In genomic region chr2:11344342-11344955, GRCh38 we compare ENCODE assay signal across 1 cellular context.
A peak's percentile ranks its signal among the peaks of the same experiment; 100 is the strongest.
TF ChIP-seq lines count a peak whose summit lies in the region.

ROCK2 (minus strand) TSS chr2:11344636; CDS start chr2:11344136, 500 bp downstream.

TF ChIP-seq in HepG2, 621 proteins besides CTCF, POLR2A, EP300 and RAD21 (continued from another document and continues in another):
- TF ChIP-seq HNRNPH1 (optimal IDR thresholded peaks at IDR 0.05; ENCODE audit: low read depth, low read length) (peak; percentile 24), SOX6 (IDR thresholded peaks at IDR 0.05) (no peak), SOX6 (CRISPR knock-in tag; IDR thresholded peaks at IDR 0.05) (peak; percentile 17; the same call in 1 of the 2 replicates), MYC (CRISPR knock-in tag; IDR thresholded peaks at IDR 0.05; ENCODE audit: borderline replicate concordance) (peak; percentile 82), PPARG (CRISPR knock-in tag; conservative IDR thresholded peaks at IDR 0.05) (no peak), ETV5 (CRISPR knock-in tag; IDR thresholded peaks at IDR 0.05; ENCODE audit: borderline replicate concordance) (peak; percentile 89), KLF11 (CRISPR knock-in tag; IDR thresholded peaks at IDR 0.05) (no peak), ZFAT (CRISPR knock-in tag; conservative IDR thresholded peaks at IDR 0.05) (no peak), JUND (CRISPR knock-in tag; IDR thresholded peaks at IDR 0.05) (no peak), ZNF841 (CRISPR knock-in tag; IDR thresholded peaks at IDR 0.05; ENCODE audit: borderline replicate concordance) (no peak), ZNF44 (CRISPR knock-in tag; IDR thresholded peaks at IDR 0.05) (no peak), CSRNP1 (CRISPR knock-in tag; IDR thresholded peaks at IDR 0.05) (no peak), FOXK2 (IDR thresholded peaks at IDR 0.05) (no peak), ZBTB20 (CRISPR knock-in tag; IDR thresholded peaks at IDR 0.05; ENCODE audit: borderline replicate concordance, low read depth) (no peak; the same call in 1 of the 2 replicates), MNT (IDR thresholded peaks at IDR 0.05) (0 out of 2 replicates have a peak, but pooled peaks have one; percentile 8), DR1 (CRISPR knock-in tag; IDR thresholded peaks at IDR 0.05) (0 out of 2 replicates have a peak, but pooled peaks have one; percentile 31), YY1 (IDR thresholded peaks at IDR 0.05; ENCODE audit: insufficient read depth, insufficient replicate concordance, low read depth, low read length) (peak; percentile 30), ZNF142 (CRISPR knock-in tag; IDR thresholded peaks at IDR 0.05) (no peak), MTERF4 (CRISPR knock-in tag; IDR thresholded peaks at IDR 0.05) (no peak), SALL2 (CRISPR knock-in tag; IDR thresholded peaks at IDR 0.05) (no peak), ZHX2 (IDR thresholded peaks at IDR 0.05; ENCODE audit: low read depth) (no peak), ZHX2 (CRISPR knock-in tag; IDR thresholded peaks at IDR 0.05; ENCODE audit: borderline replicate concordance) (no peak), LBX2 (CRISPR knock-in tag; IDR thresholded peaks at IDR 0.05; ENCODE audit: borderline replicate concordance) (no peak), TSC22D2 (CRISPR knock-in tag; IDR thresholded peaks at IDR 0.05; ENCODE audit: borderline replicate concordance) (0 out of 2 replicates have a peak, but pooled peaks have one; percentile 62), BRD4 (CRISPR knock-in tag; IDR thresholded peaks at IDR 0.05) (0 out of 2 replicates have a peak, but pooled peaks have one; percentile 12), EED (CRISPR knock-in tag; IDR thresholded peaks at IDR 0.05) (no peak), RORA (CRISPR knock-in tag; IDR thresholded peaks at IDR 0.05) (no peak), TEAD2 (CRISPR knock-in tag; IDR thresholded peaks at IDR 0.05) (no peak), TARDBP (CRISPR knock-in tag; IDR thresholded peaks at IDR 0.05) (0 out of 2 replicates have a peak, but pooled peaks have one; percentile 26), ZNF572 (CRISPR knock-in tag; IDR thresholded peaks at IDR 0.05) (no peak), SP4 (CRISPR knock-in tag; IDR thresholded peaks at IDR 0.05) (no peak; the same call in 1 of the 2 replicates), ZNF580 (CRISPR knock-in tag; IDR thresholded peaks at IDR 0.05; ENCODE audit: borderline replicate concordance, low read depth) (peak; percentile 84; the same call in 1 of the 2 replicates), RBM39 (IDR thresholded peaks at IDR 0.05; ENCODE audit: low read depth, low read length, poor library complexity, severe bottlenecking) (no peak), ZSCAN25 (CRISPR knock-in tag; IDR thresholded peaks at IDR 0.05) (peak; percentile 83), FOXP4 (CRISPR knock-in tag; IDR thresholded peaks at IDR 0.05) (no peak), PLSCR1 (CRISPR knock-in tag; IDR thresholded peaks at IDR 0.05; ENCODE audit: borderline replicate concordance) (no peak), ZNF883 (CRISPR knock-in tag; IDR thresholded peaks at IDR 0.05; ENCODE audit: not compliant biosample characterization) (peak; percentile 40), ZNF891 (CRISPR knock-in tag; IDR thresholded peaks at IDR 0.05) (peak; percentile 46; the same call in 1 of the 2 replicates)
- TF ChIP-seq, protein P1, sequence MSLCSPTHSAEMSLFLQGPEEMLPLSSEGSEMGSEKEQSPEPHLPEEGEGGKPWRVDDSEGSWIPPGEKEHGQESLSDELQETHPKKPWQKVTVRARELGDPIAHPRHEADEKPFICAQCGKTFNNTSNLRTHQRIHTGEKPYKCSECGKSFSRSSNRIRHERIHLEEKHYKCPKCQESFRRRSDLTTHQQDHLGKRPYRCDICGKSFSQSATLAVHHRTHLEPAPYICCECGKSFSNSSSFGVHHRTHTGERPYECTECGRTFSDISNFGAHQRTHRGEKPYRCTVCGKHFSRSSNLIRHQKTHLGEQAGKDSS (CRISPR knock-in tag; IDR thresholded peaks at IDR 0.05; ENCODE audit: borderline replicate concordance, low read depth) = peak; percentile 58; the same call in 1 of the 2 replicates
- TF ChIP-seq, protein P2, sequence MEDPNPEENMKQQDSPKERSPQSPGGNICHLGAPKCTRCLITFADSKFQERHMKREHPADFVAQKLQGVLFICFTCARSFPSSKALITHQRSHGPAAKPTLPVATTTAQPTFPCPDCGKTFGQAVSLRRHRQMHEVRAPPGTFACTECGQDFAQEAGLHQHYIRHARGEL (CRISPR knock-in tag; IDR thresholded peaks at IDR 0.05) = no peak
